Comparison of ENCODE assay signal across 8 cellular contexts in the genomic region with DNA sequence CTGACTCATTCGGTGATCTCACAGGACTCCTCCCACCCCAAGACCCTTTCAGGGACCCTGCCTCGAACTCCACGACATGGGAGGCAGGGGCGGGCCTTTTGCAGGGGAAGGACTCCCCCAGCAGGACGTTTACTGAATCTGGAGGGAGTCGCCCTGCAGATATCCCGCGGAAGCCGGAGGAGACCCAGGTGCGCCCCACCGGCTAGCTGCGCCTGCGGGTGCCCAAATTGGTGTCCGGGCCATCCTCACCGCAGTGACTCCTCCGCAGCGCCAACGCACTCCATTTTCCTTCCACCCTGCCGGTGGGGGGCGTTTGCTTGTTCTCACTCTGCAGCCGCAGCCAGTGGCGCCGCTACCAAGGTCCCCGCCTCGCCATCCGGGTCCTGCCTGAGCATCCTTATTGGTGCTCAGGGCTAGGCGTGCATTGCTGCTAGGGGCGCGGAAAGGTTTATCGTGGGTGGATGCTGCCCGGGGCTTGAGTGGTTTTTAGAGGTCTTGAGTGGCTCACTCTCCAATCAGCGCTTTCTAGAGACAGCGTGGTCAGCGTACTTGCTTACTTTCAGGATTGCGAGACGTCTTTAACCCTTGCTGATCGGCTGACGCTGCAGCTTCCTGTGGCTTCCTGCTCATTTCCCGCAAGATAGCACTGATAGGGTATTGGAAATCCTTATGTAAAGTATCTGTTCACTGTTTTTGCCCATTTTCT.
DNase-seq lines count a peak whose midpoint lies in the region; ATAC-seq, FAIRE-seq and TF ChIP-seq lines count a peak whose summit lies in the region.

No MANE protein-coding gene starts in this region.

- H4K20me1 ChIP-seq in H1 (replicated peaks in 1 of 2; ENCODE audit: control insufficient read depth in 1 of 2, insufficient read depth in 2 of 2, low read length in 2 of 2) = peaks cover 0 to 2% of the 10 kb centered on the region in 2 experiments

- no peak for TF ChIP-seq EP300 in A549 (IDR thresholded peaks at IDR 0.05)
- no peak for TF ChIP-seq EP300 in H1 (IDR thresholded peaks at IDR 0.05; ENCODE audit: borderline replicate concordance in 1 of 2, low read depth in 2 of 2, low read length in 2 of 2)

- no peak overlapping the region; the same call in 1 of the 2 replicates for H2BK20ac ChIP-seq in H1 (ENCODE audit: low read length)

- H3K36me3 Mint-ChIP-seq in activated CD8-positive, alpha-beta memory T cell treated with anti-CD3 and anti-CD28 coated beads, Interleukin-2, amount 10 ng/mL, durations not matched to agents 7 days and 5 days = no peaks in the 10 kb centered on the region
- no peaks in the 10 kb centered on the region for H3K36me3 Mint-ChIP-seq in mesothelial cell of epicardium

- H3K27ac ChIP-seq in A549 = peak overlapping the region; percentile 61 to 79
- H3K27ac ChIP-seq in H1 (ENCODE audit: low read depth, low read length) = no peak overlapping the region

- H3K79me1 ChIP-seq in H1 (ENCODE audit: low read depth, low read length) = no peaks in the 10 kb centered on the region

- H4K8ac ChIP-seq in H1 (ENCODE audit: extremely low read depth, insufficient read depth, low read length) = peak overlapping the region; percentile 85

- no peak overlapping the region for H3K14ac ChIP-seq in H1 (ENCODE audit: insufficient read length)

- no peak overlapping the region for H3K4ac ChIP-seq in H1 (replicated peaks; ENCODE audit: insufficient read length, low read depth, low read length)

- H3K9ac ChIP-seq in H1 (replicated peaks in 1 of 4; ENCODE audit: extremely low read depth in 1 of 4, low read depth in 3 of 4, low read length in 3 of 4) = peak overlapping the region in 3 of 4 experiments; percentile 35 to 56 (median 46); a peak in 5 of 7 replicates

- H3K23ac ChIP-seq in H1 (ENCODE audit: insufficient read length) = no peak overlapping the region

- H3K18ac ChIP-seq in H1 (ENCODE audit: extremely low read depth, low read length) = peak overlapping the region; percentile 88

- H3K4me1 ChIP-seq in A549 (peaks cover 4% of the 10 kb centered on the region; the same call in 1 of the 3 replicates), H1 (replicated peaks in 1 of 4; ENCODE audit: control insufficient read depth in 3 of 4, insufficient read depth in 4 of 4, low read length in 3 of 4) (peaks cover 0 to 3% (median 2%) of the 10 kb centered on the region in 4 experiments; a peak in 3 of 7 replicates)

- FAIRE-seq in A549 (lab: Jason Lieb, UNC) (no peak), H1 (lab: Jason Lieb, UNC) (peak; percentile 13)

- no peak overlapping the region for H3K56ac ChIP-seq in H1 (replicated peaks; ENCODE audit: insufficient read length, low read depth, low read length)

- ATAC-seq in A549 = peak; percentile 94 to 98
- peak; percentile 83 for ATAC-seq in GM18520 (IDR thresholded peaks at IDR 0.05; ENCODE audit: unreplicated experiment)
- peak; percentile 89 for ATAC-seq in HG03060 (IDR thresholded peaks at IDR 0.05; ENCODE audit: low read depth, unreplicated experiment)
- ATAC-seq in activated CD8-positive, alpha-beta memory T cell treated with anti-CD3 and anti-CD28 coated beads, Interleukin-2, amount 10 ng/mL, durations not matched to agents 7 days and 5 days = peak; percentile 98

- TF ChIP-seq RAD21 in A549 (conservative IDR thresholded peaks at IDR 0.05 in 1 of 2, IDR thresholded peaks at IDR 0.05 in 1 of 2) (peak; percentile 25 to 36; a peak in 4 of 5 replicates), H1 (IDR thresholded peaks at IDR 0.05 in 1 of 2, conservative IDR thresholded peaks at IDR 0.05 in 1 of 2; ENCODE audit: low read depth in 2 of 2, low read length in 2 of 2) (peak; percentile 33 to 44)

- peak overlapping the region; percentile 91 for H2AFZ ChIP-seq in H1 (ENCODE audit: low read length)

- peak overlapping the region; percentile 32; the same call in 1 of the 2 replicates for H2BK15ac ChIP-seq in H1 (ENCODE audit: low read length)

- no peaks in the 10 kb centered on the region for H3K27me3 ChIP-seq in H1 (replicated peaks in 1 of 4; ENCODE audit: control insufficient read depth in 3 of 4, extremely low read depth in 1 of 4, insufficient read depth in 3 of 4, low read length in 3 of 4)

- no peak overlapping the region for H2BK120ac ChIP-seq in H1 (replicated peaks; ENCODE audit: low read depth, low read length)

- H4K5ac ChIP-seq in H1 (ENCODE audit: insufficient read length, low read depth, low read length) = peak overlapping the region; percentile 28

- H3K4me3 Mint-ChIP-seq in activated CD8-positive, alpha-beta memory T cell treated with anti-CD3 and anti-CD28 coated beads, Interleukin-2, amount 10 ng/mL, durations not matched to agents 7 days and 5 days = peak overlapping the region; percentile 75
- H3K4me3 Mint-ChIP-seq in mesothelial cell of epicardium = peak overlapping the region; percentile 81

- H3K23me2 ChIP-seq in H1 (ENCODE audit: low read depth, low read length) = peaks cover 7% of the 10 kb centered on the region; the same call in 1 of the 2 replicates

- peaks cover 53% of the 10 kb centered on the region for H3K27me3 Mint-ChIP-seq in activated CD8-positive, alpha-beta memory T cell treated with anti-CD3 and anti-CD28 coated beads, Interleukin-2, amount 10 ng/mL, durations not matched to agents 7 days and 5 days
- peaks cover 10% of the 10 kb centered on the region for H3K27me3 Mint-ChIP-seq in mesothelial cell of epicardium (ENCODE audit: low read depth)

- H2BK12ac ChIP-seq in H1 (ENCODE audit: low read depth, low read length) = peak overlapping the region; percentile 31; the same call in 1 of the 2 replicates

- POLR2A ChIA-PET in A549 (lab: Yijun Ruan, JAX) = no interaction called here
- POLR2A ChIA-PET in H1 (lab: Charles Lee; ENCODE audit: partially characterized antibody) = interaction anchor here (0.5 to 1.6 kb wide), 2 partner anchors 11 to 126 kb away, joined by 3 read pairs; no protein-coding TSS in a partner anchor

- CTCF ChIA-PET in A549 (lab: Yijun Ruan, JAX) (interaction anchor here (0.6 to 2.5 kb wide), 10 partner anchors 8 to 80 kb away, joined by 3 to 13 read pairs (median 3); no protein-coding TSS in a partner anchor), H1 (lab: Charles Lee; ENCODE audit: partially characterized antibody) (interaction anchor here (0.6 to 3.3 kb wide), 14 partner anchors 9 to 361 kb away, joined by 3 to 20 read pairs (median 3); no protein-coding TSS in a partner anchor)
- CTCF ChIA-PET in activated CD8-positive, alpha-beta memory T cell treated with anti-CD3 and anti-CD28 coated beads, Interleukin-2, amount 10 ng/mL, durations not matched to agents 7 days and 5 days (lab: Charles Lee) = interaction anchor here (1.3 kb wide), 1 partner anchor 43 kb away, joined by 5 read pairs; no protein-coding TSS in a partner anchor

- H3K9me3 ChIP-seq in A549 (no peaks in the 10 kb centered on the region), H1 (ENCODE audit: insufficient read depth in 2 of 2, low read depth in 1 of 2, low read length in 1 of 2) (no peaks in the 10 kb centered on the region)

- H2AK5ac ChIP-seq in H1 (ENCODE audit: low read depth, low read length) = no peak overlapping the region

- peak overlapping the region; percentile 68 for H3K27ac Mint-ChIP-seq in activated CD8-positive, alpha-beta memory T cell treated with anti-CD3 and anti-CD28 coated beads, Interleukin-2, amount 10 ng/mL, durations not matched to agents 7 days and 5 days
- peak overlapping the region; percentile 59 for H3K27ac Mint-ChIP-seq in mesothelial cell of epicardium

- H3K4me1 Mint-ChIP-seq in activated CD8-positive, alpha-beta memory T cell treated with anti-CD3 and anti-CD28 coated beads, Interleukin-2, amount 10 ng/mL, durations not matched to agents 7 days and 5 days = peaks cover 14% of the 10 kb centered on the region
- H3K4me1 Mint-ChIP-seq in mesothelial cell of epicardium = peaks cover 12% of the 10 kb centered on the region

- WGBS in A549 (ENCODE audit: missing lambda C conversion rate) = under 1% methylated on average over 36 of the region's 39 CpGs
- 5% methylated on average over 34 of the region's 39 CpGs; no CpG with 5 or more reads in 1 of the 2 experiments for WGBS in H1 (ENCODE audit: extremely low coverage in 1 of 2, insufficient coverage in 1 of 2, insufficient read length in 1 of 2, insufficient replicate concordance in 2 of 2, low coverage in 1 of 2, low lambda C conversion rate in 2 of 2, missing lambda C conversion rate in 1 of 2), 2 experiments

- H3K9me3 Mint-ChIP-seq in activated CD8-positive, alpha-beta memory T cell treated with anti-CD3 and anti-CD28 coated beads, Interleukin-2, amount 10 ng/mL, durations not matched to agents 7 days and 5 days (ENCODE audit: low read depth) = no peaks in the 10 kb centered on the region
- H3K9me3 Mint-ChIP-seq in mesothelial cell of epicardium = no peaks in the 10 kb centered on the region

- H3K4me2 ChIP-seq in A549 (peak overlapping the region; percentile 94), H1 (ENCODE audit: insufficient read depth in 1 of 2, low read depth in 2 of 2, low read length in 2 of 2) (peak overlapping the region; percentile 80 to 91)

- H4K91ac ChIP-seq in H1 (replicated peaks; ENCODE audit: insufficient read length, low read length) = peak overlapping the region; percentile 22

- no peaks in the 10 kb centered on the region for H3K79me2 ChIP-seq in H1 (ENCODE audit: control insufficient read depth in 1 of 2, insufficient read depth in 2 of 2, low read length in 2 of 2)

- DNase-seq in A549 (ENCODE audit: low read depth in 1 of 2, low spot score in 1 of 2) = peak; percentile 82 to 90
- DNase-seq in NCI-H510A treated with DMSO at 0.1 percent for 48 hours (lab: John Stamatoyannopoulos, UW) = peak; percentile 83
- DNase-seq in activated CD8-positive, alpha-beta memory T cell treated with anti-CD3 and anti-CD28 coated beads, Interleukin-2, amount 10 ng/mL, durations not matched to agents 7 days and 5 days = peak; percentile 91
- peak in 1 of 2 experiments; percentile 57 for DNase-seq in H1 (ENCODE audit: low read depth in 1 of 2, low spot score in 2 of 2)
- peak in 1 of 2 experiments; percentile 75 for DNase-seq in mesothelial cell of epicardium (ENCODE audit: low spot score in 2 of 2, unreplicated experiment in 2 of 2)
- peak; percentile 39 for DNase-seq in stimulated activated CD8-positive, alpha-beta memory T cell treated with anti-CD3 and anti-CD28 coated beads, Interleukin-15, amount 100 ng/mL, for 24 hours (ENCODE audit: low read depth)

- no peaks in the 10 kb centered on the region for H3K36me3 ChIP-seq in H1 (ENCODE audit: control insufficient read depth in 2 of 4, insufficient read depth in 4 of 4, low read length in 3 of 4)

- H3K4me3 ChIP-seq in A549 (peak overlapping the region; percentile 45), H1 (ENCODE audit: extremely low read depth in 1 of 4, insufficient read depth in 2 of 4, low read depth in 3 of 4, low read length in 4 of 4) (peak overlapping the region; percentile 50 to 75 (median 60))

- peak overlapping the region; percentile 44; the same call in 1 of the 2 replicates for H2BK5ac ChIP-seq in H1 (ENCODE audit: low read depth, low read length)

- peak; percentile 51 for TF ChIP-seq POLR2A in A549 (IDR thresholded peaks at IDR 0.05; ENCODE audit: low read length)
- TF ChIP-seq POLR2A in H1 (IDR thresholded peaks at IDR 0.05; ENCODE audit: control extremely low read depth in 1 of 2, low read depth in 2 of 2, low read length in 2 of 2) = peak; percentile 37 to 60; a peak in 1 of 3 replicates

- TF ChIP-seq CTCF in A549 (IDR thresholded peaks at IDR 0.05) (peak; percentile 50), H1 (IDR thresholded peaks at IDR 0.05; ENCODE audit: control extremely low read depth in 1 of 3, insufficient read depth in 1 of 3, low read depth in 1 of 3, low read length in 3 of 3) (peak in 2 of 3 experiments; percentile 29 to 48; a peak in 3 of 4 replicates), mesothelial cell of epicardium (IDR thresholded peaks at IDR 0.05; ENCODE audit: unreplicated experiment) (no peak)
